In the genomic region with DNA sequence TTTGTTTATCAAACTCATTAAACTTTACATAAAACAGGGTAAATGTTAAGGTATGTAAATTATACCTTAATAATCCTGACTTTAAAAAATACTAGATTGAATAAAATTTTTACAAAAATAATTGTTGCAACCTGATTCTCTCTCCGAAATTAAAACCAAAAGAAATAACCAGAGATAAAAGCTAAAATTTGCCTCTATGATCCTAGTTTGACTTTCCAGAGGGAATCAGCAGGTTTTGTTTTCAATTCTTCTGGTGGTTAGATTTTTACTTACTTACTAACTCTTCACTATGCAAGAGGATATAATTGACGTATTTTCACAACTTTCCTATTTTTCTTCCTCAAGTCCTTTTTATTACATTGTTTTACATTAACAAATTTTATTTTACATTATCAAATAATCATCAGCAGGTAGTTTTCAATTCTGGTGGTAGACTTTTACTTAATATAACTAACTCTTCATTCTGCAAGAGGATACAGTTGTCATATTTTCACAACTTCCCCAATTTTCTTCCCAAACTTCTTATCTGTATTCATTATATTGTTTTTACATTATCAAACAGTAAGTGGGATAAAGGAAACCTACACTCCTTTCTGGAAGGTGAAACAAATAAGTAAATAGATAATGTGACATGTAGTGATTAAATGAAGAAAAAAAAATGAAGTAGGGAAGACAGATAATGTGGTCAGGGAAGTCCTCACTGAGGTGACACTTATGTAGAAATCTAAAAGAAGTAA, we compare ENCODE assay signal across 25 cellular contexts.
"Had no signal": no experiment of that assay in that cellular context is flagged by ENCODE, and none has a peak within 500 bp of the region (broad histone marks: within the 10 kb centered on the region; RNA-seq: fewer than 3 reads in every experiment).

No MANE protein-coding gene starts in this region.

- FAIRE-seq: astrocyte had no signal

- H3K9me3 ChIP-seq: esophagus muscularis mucosa, heart right ventricle, psoas muscle, testis, uterus had no signal

- ATAC-seq: activated T-helper 17 cell treated with anti-CD3 and anti-CD28 coated beads, Interleukin-2, amount 50 U/mL, for 72 hours; heart right ventricle; naive thymus-derived CD4-positive, alpha-beta T cell; psoas muscle; stimulated activated naive CD8-positive, alpha-beta T cell treated with anti-CD3 and anti-CD28 coated beads, Interleukin-15, Interleukin-2, amounts not matched to agents 100 U/mL and 50 U/mL, for 24 hours had no signal

- H3K4me2 ChIP-seq: neural progenitor cell had no signal

- H3K27me3 ChIP-seq: brain microvascular endothelial cell, esophagus muscularis mucosa, foreskin keratinocyte, heart right ventricle, neural progenitor cell, testis, uterus had no signal

- H3K36me3 ChIP-seq: brain microvascular endothelial cell, esophagus muscularis mucosa, neural progenitor cell, uterus had no signal

- H3K4me1 ChIP-seq: esophagus muscularis mucosa, neural progenitor cell, parathyroid adenoma, psoas muscle, testis had no signal

- DNase-seq: activated CD4-positive, alpha-beta T cell treated with anti-CD3 and anti-CD28 coated beads for 4 hours; activated CD4-positive, alpha-beta T cell treated with anti-CD3 and anti-CD28 coated beads, Interleukin-2, amount 50 U/mL, for 4 hours; activated CD4-positive, CD25-positive, alpha-beta regulatory T cell; activated gamma-delta T cell treated with Interleukin-2 at 50 U/mL for 16 hours; activated naive CD4-positive, alpha-beta T cell treated with anti-CD3 and anti-CD28 coated beads, Interleukin-2, amount 50 U/mL, for 16 hours; amniotic stem cell; brain microvascular endothelial cell; central memory CD4-positive, alpha-beta T cell; endodermal cell; heart right ventricle; midbrain; naive thymus-derived CD4-positive, alpha-beta T cell; occipital lobe; psoas muscle; stimulated activated CD4-positive, alpha-beta T cell treated with anti-CD3 and anti-CD28 coated beads, Interleukin-4, amount 100 ng/mL, for 1 hour; stimulated activated naive CD8-positive, alpha-beta T cell treated with anti-CD3 and anti-CD28 coated beads, Interleukin-15, Interleukin-2, amounts not matched to agents 100 U/mL and 50 U/mL, for 24 hours; T-helper 2 cell; testis; uterus had no signal

- H2AFZ ChIP-seq: neural progenitor cell, parathyroid adenoma had no signal

- H3K4me3 ChIP-seq: esophagus muscularis mucosa, heart right ventricle, neural progenitor cell, psoas muscle, testis, uterus had no signal

- H3K79me2 ChIP-seq: parathyroid adenoma had no signal

- H3K27ac ChIP-seq: brain microvascular endothelial cell, esophagus muscularis mucosa, foreskin keratinocyte, heart right ventricle, neural progenitor cell, parathyroid adenoma, psoas muscle, testis, uterus had no signal

- H3K9ac ChIP-seq: neural progenitor cell, parathyroid adenoma had no signal
